26 cellular contexts compared by ENCODE assay signal in the genomic region with DNA sequence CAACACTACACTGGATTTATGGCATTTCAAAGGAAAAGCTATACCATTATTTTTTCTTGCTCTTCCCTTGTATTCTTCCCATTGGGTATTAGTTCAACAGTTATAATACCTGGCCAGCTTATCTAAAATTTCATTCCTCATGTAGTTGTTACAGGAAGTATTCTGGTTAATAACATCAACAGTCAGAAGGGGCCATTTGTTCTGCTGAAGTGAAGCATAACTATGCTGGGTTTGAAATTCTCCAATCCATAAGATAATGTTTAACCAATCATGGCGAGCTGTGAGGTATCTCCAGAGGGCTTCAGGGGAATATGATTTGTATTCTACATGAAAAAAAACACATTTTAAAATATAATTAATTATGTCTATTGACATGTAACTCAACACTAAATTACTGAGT.
"Had no signal": no experiment of that assay in that cellular context is flagged by ENCODE, and none has a peak within 500 bp of the region (broad histone marks: within the 10 kb centered on the region; RNA-seq: fewer than 3 reads in every experiment).

No MANE protein-coding gene starts in this region.

- H3K4me3 ChIP-seq: coronary artery, dorsolateral prefrontal cortex, esophagus muscularis mucosa, gastrocnemius medialis had no signal

- DNase-seq: activated CD4-positive, alpha-beta memory T cell treated with anti-CD3 and anti-CD28 coated beads, Interleukin-2, amount 10 ng/mL, durations not matched to agents 7 days and 5 days; activated CD4-positive, alpha-beta T cell treated with anti-CD3 and anti-CD28 coated beads for 1 hour; activated CD4-positive, alpha-beta T cell treated with anti-CD3 and anti-CD28 coated beads for 4 hours; activated CD4-positive, alpha-beta T cell treated with anti-CD3 and anti-CD28 coated beads, Interleukin-2, amount 10 ng/mL, durations not matched to agents 7 days and 5 days; activated CD4-positive, alpha-beta T cell treated with anti-CD3 and anti-CD28 coated beads, Interleukin-2, amount 50 U/mL, for 4 hours; activated CD8-positive, alpha-beta memory T cell treated with anti-CD3 and anti-CD28 coated beads, Interleukin-2, amount 50 U/mL, for 48 hours; activated gamma-delta T cell treated with Interleukin-2 at 50 U/mL for 16 hours; activated naive CD4-positive, alpha-beta T cell treated with anti-CD3 and anti-CD28 coated beads, Interleukin-2, amount 50 U/mL, for 16 hours; activated naive CD4-positive, alpha-beta T cell treated with Interleukin-2 at 50 U/mL for 16 hours; activated T-cell treated with anti-CD3 and anti-CD28 coated beads for 4 hours; activated T-cell treated with anti-CD3 and anti-CD28 coated beads, Interleukin-2, amount 50 U/mL, for 24 hours; activated T-cell treated with anti-CD3 and anti-CD28 coated beads, Interleukin-2, amount 50 U/mL, for 72 hours; amniotic stem cell; anterior cingulate cortex; brain microvascular endothelial cell; dorsolateral prefrontal cortex; effector memory CD4-positive, alpha-beta T cell; endodermal cell; erythroblast; foreskin keratinocyte; gastrocnemius medialis; T-helper 2 cell had no signal

- ATAC-seq: activated T-cell treated with anti-CD3 and anti-CD28 coated beads, Interleukin-2, amount 50 U/mL, for 72 hours; foreskin keratinocyte; gastrocnemius medialis; WTC11 had no signal

- H3K4me1 ChIP-seq: esophagus muscularis mucosa, foreskin keratinocyte, gastrocnemius medialis had no signal

- H3K27ac ChIP-seq: brain microvascular endothelial cell, coronary artery, dorsolateral prefrontal cortex, esophagus muscularis mucosa, foreskin keratinocyte, gastrocnemius medialis, VCaP had no signal

- H3K27me3 ChIP-seq: brain microvascular endothelial cell, dorsolateral prefrontal cortex, esophagus muscularis mucosa, foreskin keratinocyte, gastrocnemius medialis had no signal

- H3K9me3 ChIP-seq: esophagus muscularis mucosa, gastrocnemius medialis had no signal
